Comparison of ENCODE assay signal across 12 cellular contexts in the genomic region with DNA sequence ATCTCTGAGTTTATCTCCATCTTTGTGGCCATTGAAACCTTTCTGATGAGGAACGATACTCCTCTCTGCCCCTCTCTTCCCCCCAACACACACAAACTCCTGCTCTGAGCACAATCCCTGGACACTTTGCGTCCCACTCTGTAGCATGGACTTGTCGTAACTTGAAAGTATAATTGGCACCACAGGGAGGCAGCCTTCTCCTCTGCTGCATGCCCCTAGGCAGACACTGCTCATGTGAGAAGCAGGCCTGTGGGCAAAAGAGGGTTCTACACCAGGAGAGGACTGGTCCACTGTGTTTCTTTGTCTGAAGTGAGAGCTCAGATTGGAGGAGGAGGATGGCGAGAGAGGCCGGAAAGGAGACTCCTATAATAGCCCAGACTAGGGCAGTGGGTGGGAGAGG. TPM values are rescaled to one million over a fixed set of nuclear protein-coding genes. Genes with fewer than 3 reads are reported as not detected.
DNase-seq lines count a peak whose midpoint lies in the region; ATAC-seq and TF ChIP-seq lines count a peak whose summit lies in the region.
"Had no signal": no experiment of that assay in that cellular context is flagged by ENCODE, and none has a peak within 500 bp of the region (broad histone marks: within the 10 kb centered on the region; RNA-seq: fewer than 3 reads in every experiment).

No MANE protein-coding gene starts in this region.

- H3K9me3 Mint-ChIP-seq in activated CD8-positive, alpha-beta T cell treated with anti-CD3 and anti-CD28 coated beads for 36 hours, result no peaks in the 10 kb centered on the region
- no peaks in the 10 kb centered on the region for H3K9me3 Mint-ChIP-seq in activated CD8-positive, alpha-beta T cell treated with anti-CD3 and anti-CD28 coated beads, Interleukin-2, amount 10 ng/mL, durations not matched to agents 7 days and 5 days (ENCODE audit: insufficient read depth)
- H3K9me3 Mint-ChIP-seq: activated T-cell treated with anti-CD3 and anti-CD28 coated beads, Interleukin-2, amount 50 U/mL, for 24 hours had no signal

- no peak overlapping the region for H3K4me3 Mint-ChIP-seq in activated CD8-positive, alpha-beta T cell treated with anti-CD3 and anti-CD28 coated beads for 36 hours
- no peak overlapping the region for H3K4me3 Mint-ChIP-seq in activated CD8-positive, alpha-beta T cell treated with anti-CD3 and anti-CD28 coated beads, Interleukin-2, amount 10 ng/mL, durations not matched to agents 7 days and 5 days
- H3K4me3 Mint-ChIP-seq: activated T-cell treated with anti-CD3 and anti-CD28 coated beads, Interleukin-2, amount 50 U/mL, for 24 hours had no signal

- no peak overlapping the region for H3K27ac Mint-ChIP-seq in activated CD8-positive, alpha-beta T cell treated with anti-CD3 and anti-CD28 coated beads for 36 hours
- no peak overlapping the region for H3K27ac Mint-ChIP-seq in activated CD8-positive, alpha-beta T cell treated with anti-CD3 and anti-CD28 coated beads, Interleukin-2, amount 10 ng/mL, durations not matched to agents 7 days and 5 days
- H3K27ac Mint-ChIP-seq: activated T-cell treated with anti-CD3 and anti-CD28 coated beads, Interleukin-2, amount 50 U/mL, for 24 hours had no signal

- no peak for ATAC-seq in activated CD8-positive, alpha-beta T cell treated with anti-CD3 and anti-CD28 coated beads for 36 hours
- no peak for ATAC-seq in activated CD8-positive, alpha-beta T cell treated with anti-CD3 and anti-CD28 coated beads, Interleukin-2, amount 10 ng/mL, durations not matched to agents 7 days and 5 days
- no peak for ATAC-seq in GM19395 (IDR thresholded peaks at IDR 0.05; ENCODE audit: unreplicated experiment)
- ATAC-seq: lower lobe of right lung had no signal

- no peak for TF ChIP-seq CTCF in activated CD8-positive, alpha-beta T cell treated with anti-CD3 and anti-CD28 coated beads for 36 hours (IDR thresholded peaks at IDR 0.05)
- TF ChIP-seq CTCF in choroid plexus epithelial cell (conservative IDR thresholded peaks at IDR 0.05; ENCODE audit: low read depth, low read length), result peak; percentile 33

- no peak overlapping the region for H4K12ac ChIP-seq in trophoblast cell (ENCODE audit: low read depth, low read length)

- H3K4me2 ChIP-seq in trophoblast cell (ENCODE audit: low read length), result no peak overlapping the region
- H3K4me2 ChIP-seq: BLaER1 had no signal

- no peak overlapping the region for H2BK120ac ChIP-seq in trophoblast cell (ENCODE audit: insufficient read depth, low read length, poor library complexity)

- no peak overlapping the region for H2AK5ac ChIP-seq in trophoblast cell (ENCODE audit: low read length)

- H3K27ac ChIP-seq in trophoblast cell (ENCODE audit: low read depth, low read length), result no peak overlapping the region
- H3K27ac ChIP-seq: BLaER1, lower lobe of right lung had no signal

- POLR2A ChIA-PET in activated CD8-positive, alpha-beta T cell treated with anti-CD3 and anti-CD28 coated beads for 36 hours (lab: Charles Lee), result interaction anchor here (0.6 to 1.2 kb wide), 3 partner anchors 13 to 89 kb away, joined by 3 read pairs; no protein-coding TSS in a partner anchor
- POLR2A ChIA-PET in activated CD8-positive, alpha-beta T cell treated with anti-CD3 and anti-CD28 coated beads, Interleukin-2, amount 10 ng/mL, durations not matched to agents 7 days and 5 days (lab: Charles Lee), result no interaction called here

- no peak overlapping the region for H3K14ac ChIP-seq in trophoblast cell (ENCODE audit: low read length)

- peak overlapping the region; percentile 13 for H3K9ac ChIP-seq in trophoblast cell (ENCODE audit: low read length)
- H3K9ac ChIP-seq: BLaER1 had no signal

- H2BK12ac ChIP-seq in trophoblast cell (ENCODE audit: low read length), result no peak overlapping the region

- no peaks in the 10 kb centered on the region for H3K27me3 ChIP-seq in trophoblast cell (ENCODE audit: insufficient read depth, low read length)
- H3K27me3 ChIP-seq: BLaER1 had no signal

- H4K8ac ChIP-seq in trophoblast cell (ENCODE audit: low read depth, low read length), result no peak overlapping the region

- H4K91ac ChIP-seq in trophoblast cell (ENCODE audit: low read depth, low read length), result no peak overlapping the region

- no peak overlapping the region for H3K23ac ChIP-seq in trophoblast cell (ENCODE audit: low read length)

- WGBS in trophoblast cell (ENCODE audit: extremely low coverage, insufficient coverage, insufficient read length), result no CpG with 5 or more reads among the region's 5 CpGs

- peaks cover 1% of the 10 kb centered on the region for H3K36me3 Mint-ChIP-seq in activated CD8-positive, alpha-beta T cell treated with anti-CD3 and anti-CD28 coated beads for 36 hours (ENCODE audit: low read depth)
- no peaks in the 10 kb centered on the region for H3K36me3 Mint-ChIP-seq in activated CD8-positive, alpha-beta T cell treated with anti-CD3 and anti-CD28 coated beads, Interleukin-2, amount 10 ng/mL, durations not matched to agents 7 days and 5 days (ENCODE audit: low read depth)

- H2AFZ ChIP-seq in trophoblast cell (ENCODE audit: insufficient read depth, low read length, poor library complexity), result no peak overlapping the region

- peaks cover 5% of the 10 kb centered on the region for H3K79me1 ChIP-seq in trophoblast cell (ENCODE audit: low read length)

- H3K79me2 ChIP-seq in trophoblast cell (ENCODE audit: control insufficient read depth, insufficient read depth, low read length, poor library complexity), result peaks cover 5% of the 10 kb centered on the region

- H2BK5ac ChIP-seq in trophoblast cell (ENCODE audit: low read depth, low read length, poor library complexity), result no peak overlapping the region

- CTCF ChIA-PET in activated CD8-positive, alpha-beta T cell treated with anti-CD3 and anti-CD28 coated beads for 36 hours (lab: Charles Lee), result interaction anchor here (0.8 to 1.8 kb wide), 3 partner anchors 25 to 43 kb away, joined by 3 to 5 read pairs (median 3); a partner anchor contains a TSS
- CTCF ChIA-PET in activated CD8-positive, alpha-beta T cell treated with anti-CD3 and anti-CD28 coated beads, Interleukin-2, amount 10 ng/mL, durations not matched to agents 7 days and 5 days (lab: Charles Lee), result interaction anchor here (5.3 kb wide), 1 partner anchor 33 kb away, joined by 31 read pairs; a partner anchor contains a TSS

- intact Hi-C loops in activated CD8-positive, alpha-beta T cell treated with anti-CD3 and anti-CD28 coated beads for 36 hours (cut with micrococcal nuclease), result no loop called here

- H3K27me3 Mint-ChIP-seq in activated CD8-positive, alpha-beta T cell treated with anti-CD3 and anti-CD28 coated beads for 36 hours, result no peaks in the 10 kb centered on the region
- H3K27me3 Mint-ChIP-seq in activated CD8-positive, alpha-beta T cell treated with anti-CD3 and anti-CD28 coated beads, Interleukin-2, amount 10 ng/mL, durations not matched to agents 7 days and 5 days (ENCODE audit: low read depth), result no peaks in the 10 kb centered on the region
- H3K27me3 Mint-ChIP-seq: activated T-cell treated with anti-CD3 and anti-CD28 coated beads, Interleukin-2, amount 50 U/mL, for 24 hours had no signal

- H3K4ac ChIP-seq in trophoblast cell (ENCODE audit: low read depth, low read length), result no peak overlapping the region

- peaks cover 0 to 2% of the 10 kb centered on the region in 2 experiments for H3K4me1 ChIP-seq in trophoblast cell (ENCODE audit: control insufficient read depth in 1 of 2, insufficient read depth in 2 of 2, low read length in 2 of 2)

- H3K4me3 ChIP-seq in choroid plexus epithelial cell (ENCODE audit: low read depth, low read length) (no peak overlapping the region), trophoblast cell (ENCODE audit: low read depth, low read length) (no peak overlapping the region)
- H3K4me3 ChIP-seq: BLaER1, lower lobe of right lung had no signal

- H3K4me1 Mint-ChIP-seq in activated CD8-positive, alpha-beta T cell treated with anti-CD3 and anti-CD28 coated beads for 36 hours (ENCODE audit: low read depth), result peaks cover 9% of the 10 kb centered on the region
- peaks cover 15% of the 10 kb centered on the region for H3K4me1 Mint-ChIP-seq in activated CD8-positive, alpha-beta T cell treated with anti-CD3 and anti-CD28 coated beads, Interleukin-2, amount 10 ng/mL, durations not matched to agents 7 days and 5 days (ENCODE audit: low read depth)

- no peak overlapping the region for H3K18ac ChIP-seq in trophoblast cell (ENCODE audit: low read length)

- no peaks in the 10 kb centered on the region for H3K36me3 ChIP-seq in trophoblast cell (ENCODE audit: control insufficient read depth in 1 of 2, insufficient read depth in 2 of 2, low read length in 2 of 2)
- H3K36me3 ChIP-seq: BLaER1, lower lobe of right lung had no signal

- H3K9me3 ChIP-seq in trophoblast cell (ENCODE audit: insufficient read depth, low read depth, low read length), result no peaks in the 10 kb centered on the region
- H3K9me3 ChIP-seq: BLaER1, lower lobe of right lung had no signal

- DNase-seq in activated CD8-positive, alpha-beta T cell treated with anti-CD3 and anti-CD28 coated beads for 36 hours, result peak; percentile 21
- DNase-seq in activated CD8-positive, alpha-beta T cell treated with anti-CD3 and anti-CD28 coated beads, Interleukin-2, amount 10 ng/mL, durations not matched to agents 7 days and 5 days, result no peak
- DNase-seq in NCI-H1436 (lab: John Stamatoyannopoulos, UW), result peak; percentile 13
- DNase-seq in choroid plexus epithelial cell (ENCODE audit: low read depth), result peak; percentile 33
- DNase-seq in trophoblast cell, result peak in 1 of 2 donors; percentile 4
- DNase-seq in NCI-H1048 (lab: John Stamatoyannopoulos, UW), result no peak
- DNase-seq in iPS-NIHi7 (ENCODE audit: extremely low spot score), result no peak
- DNase-seq: activated T-cell treated with anti-CD3 and anti-CD28 coated beads, Interleukin-2, amount 50 U/mL, for 24 hours; lower lobe of right lung; NCI-H774 had no signal

RNA-seq across cellular contexts. Expression of a gene that starts 3.8 kb away (rescaled TPM):
- total RNA-seq in activated CD8-positive, alpha-beta T cell treated with anti-CD3 and anti-CD28 coated beads for 36 hours, result 1 to 10 TPM; 6.0 to 6.7 TPM
- total RNA-seq in activated CD8-positive, alpha-beta T cell treated with anti-CD3 and anti-CD28 coated beads, Interleukin-2, amount 10 ng/mL, durations not matched to agents 7 days and 5 days, result 1 to 10 TPM; 4.2 TPM
- polyA plus RNA-seq in trophoblast cell (2013), result 3.8 and 3.9 TPM in 2 replicates

RNA-seq across cellular contexts. Expression of a gene that starts 33.0 kb away (rescaled TPM):
- total RNA-seq in activated CD8-positive, alpha-beta T cell treated with anti-CD3 and anti-CD28 coated beads for 36 hours, result 1 to 10 TPM; 3.3 to 3.5 TPM
- 1 to 10 TPM; 5.0 to 6.5 TPM for total RNA-seq in activated CD8-positive, alpha-beta T cell treated with anti-CD3 and anti-CD28 coated beads, Interleukin-2, amount 10 ng/mL, durations not matched to agents 7 days and 5 days
- 0.12 and 0.35 TPM in 2 replicates for polyA plus RNA-seq in trophoblast cell (2013)

RNA-seq across cellular contexts. Expression of a gene that starts 52.4 kb away (rescaled TPM):
- 10 to 100 TPM; 26.7 to 28.2 TPM for total RNA-seq in activated CD8-positive, alpha-beta T cell treated with anti-CD3 and anti-CD28 coated beads for 36 hours
- total RNA-seq in activated CD8-positive, alpha-beta T cell treated with anti-CD3 and anti-CD28 coated beads, Interleukin-2, amount 10 ng/mL, durations not matched to agents 7 days and 5 days, result 10 to 100 TPM; 18.8 to 21.6 TPM
- 14.7 and 16.5 TPM in 2 replicates for polyA plus RNA-seq in trophoblast cell (2013)

Comparison
In these comparisons a context has a peak if more than half of its experiments do, and no peak if none do; other contexts are left out.
1. DNase-seq: peak in activated CD8-positive, alpha-beta T cell treated with anti-CD3 and anti-CD28 coated beads for 36 hours (single experiment), NCI-H1436 (single experiment) and choroid plexus epithelial cell (single experiment); none in activated CD8-positive, alpha-beta T cell treated with anti-CD3 and anti-CD28 coated beads, Interleukin-2, amount 10 ng/mL, durations not matched to agents 7 days and 5 days (single experiment), NCI-H1048 (single experiment) and iPS-NIHi7 (single experiment).